In genomic region chr16:86314402-86315025, GRCh38 we compare ENCODE assay signal across 24 cellular contexts.
"Had no signal": no experiment of that assay in that cellular context is flagged by ENCODE, and none has a peak within 500 bp of the region (broad histone marks: within the 10 kb centered on the region; RNA-seq: fewer than 3 reads in every experiment).

No MANE protein-coding gene starts in this region.

- H3K4me1 Mint-ChIP-seq: mesothelial cell of epicardium; natural killer cell; neural crest cell; stimulated activated naive B cell treated with anti-CD40 and anti-IgM and Interleukin-4, amounts not matched to agents 10 μg/mL and 1 μg/mL and 100 μg/mL, for 72 hours; stimulated activated naive CD8-positive, alpha-beta T cell treated with anti-CD3 and anti-CD28 coated beads, Interleukin-15, amount 100 ng/mL, for 72 hours had no signal

- H2AFZ ChIP-seq: parathyroid adenoma had no signal

- H3K27ac ChIP-seq: colonic mucosa, parathyroid adenoma, psoas muscle, right lobe of liver, spleen, uterus had no signal

- H3K27ac Mint-ChIP-seq: mesothelial cell of epicardium; natural killer cell; stimulated activated naive B cell treated with anti-CD40 and anti-IgM and Interleukin-4, amounts not matched to agents 10 μg/mL and 1 μg/mL and 100 μg/mL, for 72 hours had no signal

- DNase-seq: colonic mucosa; dermis blood vessel endothelial cell; esophagus squamous epithelium; foreskin melanocyte; head of caudate nucleus; hippocampal formation; left colon; left ventricle myocardium superior; natural killer cell; occipital lobe; psoas muscle; retina; right lobe of liver; spleen; stimulated activated CD4-positive, alpha-beta T cell treated with anti-CD3 and anti-CD28 coated beads, Interleukin-15, amount 100 ng/mL, for 24 hours; stimulated activated CD4-positive, alpha-beta T cell treated with anti-CD3 and anti-CD28 coated beads, Interleukin-1b, Interleukin-23, amount 100 ng/mL, for 48 hours; stimulated activated CD4-positive, alpha-beta T cell treated with anti-CD3 and anti-CD28 coated beads, Interleukin-4, amount 100 ng/mL, for 4 hours; stimulated activated naive B cell treated with anti-CD40 and anti-IgM and Interleukin-4, amounts not matched to agents 10 μg/mL and 1 μg/mL and 100 μg/mL, for 72 hours; stimulated activated naive CD8-positive, alpha-beta T cell treated with anti-CD3 and anti-CD28 coated beads, Interleukin-15, amount 100 ng/mL, for 72 hours; trophoblast cell; uterus had no signal

- H3K36me3 ChIP-seq: colonic mucosa, esophagus squamous epithelium, right lobe of liver, spleen, uterus had no signal

- H3K4me3 Mint-ChIP-seq: mesothelial cell of epicardium; natural killer cell; neural crest cell; stimulated activated naive B cell treated with anti-CD40 and anti-IgM and Interleukin-4, amounts not matched to agents 10 μg/mL and 1 μg/mL and 100 μg/mL, for 72 hours; stimulated activated naive CD8-positive, alpha-beta T cell treated with anti-CD3 and anti-CD28 coated beads, Interleukin-15, amount 100 ng/mL, for 72 hours had no signal

- H3K9ac ChIP-seq: parathyroid adenoma had no signal

- H3K9me3 Mint-ChIP-seq: mesothelial cell of epicardium; natural killer cell; neural crest cell; stimulated activated naive B cell treated with anti-CD40 and anti-IgM and Interleukin-4, amounts not matched to agents 10 μg/mL and 1 μg/mL and 100 μg/mL, for 72 hours; stimulated activated naive CD8-positive, alpha-beta T cell treated with anti-CD3 and anti-CD28 coated beads, Interleukin-15, amount 100 ng/mL, for 72 hours had no signal

- ATAC-seq: left colon; left ventricle myocardium superior; natural killer cell; psoas muscle; right lobe of liver; stimulated activated naive B cell treated with anti-CD40 and anti-IgM and Interleukin-4, amounts not matched to agents 10 μg/mL and 1 μg/mL and 100 μg/mL, for 72 hours; stimulated activated naive CD8-positive, alpha-beta T cell treated with anti-CD3 and anti-CD28 coated beads, Interleukin-15, amount 100 ng/mL, for 72 hours had no signal

- H3K4me1 ChIP-seq: colonic mucosa, esophagus squamous epithelium, parathyroid adenoma, psoas muscle, right lobe of liver, spleen, uterus had no signal

- H3K79me2 ChIP-seq: parathyroid adenoma had no signal

- H3K36me3 Mint-ChIP-seq: mesothelial cell of epicardium; natural killer cell; stimulated activated naive B cell treated with anti-CD40 and anti-IgM and Interleukin-4, amounts not matched to agents 10 μg/mL and 1 μg/mL and 100 μg/mL, for 72 hours had no signal

- H3K9me3 ChIP-seq: colonic mucosa, esophagus squamous epithelium, psoas muscle, right lobe of liver, spleen, uterus had no signal

- H3K27me3 Mint-ChIP-seq: stimulated activated naive CD8-positive, alpha-beta T cell treated with anti-CD3 and anti-CD28 coated beads, Interleukin-15, amount 100 ng/mL, for 72 hours had no signal

- H3K27me3 ChIP-seq: colonic mucosa, right lobe of liver had no signal

- H3K4me3 ChIP-seq: colonic mucosa, esophagus squamous epithelium, psoas muscle, right lobe of liver, spleen, uterus had no signal
